9 cellular contexts compared by ENCODE assay signal in genomic region chr22:42531401-42532084, GRCh38. TPM values are rescaled to one million over a fixed set of nuclear protein-coding genes. Genes with fewer than 3 reads are reported as not detected.
A peak's percentile ranks its signal among the peaks of the same experiment; 100 is the strongest.
DNase-seq lines count a peak whose midpoint lies in the region; ATAC-seq, FAIRE-seq and TF ChIP-seq lines count a peak whose summit lies in the region.
"Not testable (repeated sequence)": the region's sequence is repeated elsewhere in the genome, so short reads cannot be mapped to it uniquely, and the experiment has no call there.
"Had no signal": no experiment of that assay in that cellular context is flagged by ENCODE, and none has a peak within 500 bp of the region (broad histone marks: within the 10 kb centered on the region; RNA-seq: fewer than 3 reads in every experiment).

No MANE protein-coding gene starts in this region.

- peaks cover 48% of the 10 kb centered on the region for H3K4me1 Mint-ChIP-seq in activated B cell treated with CpG ODN at 0.5 μM for 24 hours
- H3K4me1 Mint-ChIP-seq in mesothelial cell of epicardium, result peaks cover 49% of the 10 kb centered on the region
- H3K4me1 Mint-ChIP-seq in stimulated activated memory B cell treated with anti-CD40 and anti-IgM and Interleukin-4, amounts not matched to agents 10 μg/mL and 1 μg/mL and 100 μg/mL, for 72 hours, result peaks cover 40% of the 10 kb centered on the region

- ATAC-seq in activated B cell treated with CpG ODN at 0.5 μM for 24 hours (ENCODE audit: low read depth); K562; stimulated activated memory B cell treated with anti-CD40 and anti-IgM and Interleukin-4, amounts not matched to agents 10 μg/mL and 1 μg/mL and 100 μg/mL, for 72 hours: not testable (repeated sequence)

- not testable (repeated sequence) for H3K79me2 ChIP-seq in K562 (ENCODE audit: control insufficient read depth, insufficient read depth, low read length)

- not testable (repeated sequence) for TF ChIP-seq EP300 in K562 (IDR thresholded peaks at IDR 0.05; ENCODE audit: low read length)

- not testable (repeated sequence) for H3K27ac ChIP-seq in K562 (ENCODE audit: extremely low read depth, low read depth, low read length)

- H3K36me3 Mint-ChIP-seq in activated B cell treated with CpG ODN at 0.5 μM for 24 hours (ENCODE audit: low read depth); mesothelial cell of epicardium; stimulated activated memory B cell treated with anti-CD40 and anti-IgM and Interleukin-4, amounts not matched to agents 10 μg/mL and 1 μg/mL and 100 μg/mL, for 72 hours: not testable (repeated sequence)

- H3K9me3 Mint-ChIP-seq in activated B cell treated with CpG ODN at 0.5 μM for 24 hours; mesothelial cell of epicardium; stimulated activated memory B cell treated with anti-CD40 and anti-IgM and Interleukin-4, amounts not matched to agents 10 μg/mL and 1 μg/mL and 100 μg/mL, for 72 hours: not testable (repeated sequence)

- not testable (repeated sequence) for H3K4me3 Mint-ChIP-seq in activated B cell treated with CpG ODN at 0.5 μM for 24 hours; mesothelial cell of epicardium; stimulated activated memory B cell treated with anti-CD40 and anti-IgM and Interleukin-4, amounts not matched to agents 10 μg/mL and 1 μg/mL and 100 μg/mL, for 72 hours

- intact Hi-C loops in activated B cell treated with CpG ODN at 0.5 μM for 24 hours (cut with micrococcal nuclease) (loop anchor here (2.0 to 10.0 kb wide), 3 partner anchors 13 to 556 kb away; partner anchors contain the start of genes RRP7A and TTLL1), K562 (cut with micrococcal nuclease) (loop anchor here (2.0 kb wide), 1 partner anchor 21 kb away; the partner anchor contains the start of gene SERHL2)

- not testable (repeated sequence) for H3K9me1 ChIP-seq in K562 (ENCODE audit: control insufficient read depth, insufficient read depth, low read length)

- peak overlapping the region; percentile 71 for H3K27ac Mint-ChIP-seq in activated B cell treated with CpG ODN at 0.5 μM for 24 hours
- peak overlapping the region; percentile 0 for H3K27ac Mint-ChIP-seq in mesothelial cell of epicardium
- H3K27ac Mint-ChIP-seq in stimulated activated memory B cell treated with anti-CD40 and anti-IgM and Interleukin-4, amounts not matched to agents 10 μg/mL and 1 μg/mL and 100 μg/mL, for 72 hours, result peak overlapping the region; percentile 85

- H2AFZ ChIP-seq in K562 (ENCODE audit: low read depth, low read length), result peak overlapping the region; percentile 70

- H3K9me3 ChIP-seq in K562 (replicated peaks; ENCODE audit: control insufficient read depth, insufficient read depth, low read depth, low read length), result not testable (repeated sequence)

- not testable (repeated sequence) for TF ChIP-seq RAD21 in K562 (CRISPR knock-in tag; conservative IDR thresholded peaks at IDR 0.05 in 1 of 2, IDR thresholded peaks at IDR 0.05 in 1 of 2)

- H4K20me1 ChIP-seq in K562 (replicated peaks; ENCODE audit: control insufficient read depth, insufficient read depth, low read length), result not testable (repeated sequence)

- not testable (repeated sequence) for TF ChIP-seq POLR2A in K562 (conservative IDR thresholded peaks at IDR 0.05)

- not testable (repeated sequence) for TF ChIP-seq CTCF in activated B cell treated with CpG ODN at 0.5 μM for 24 hours (IDR thresholded peaks at IDR 0.05); K562 (IDR thresholded peaks at IDR 0.05 in 2 of 3, conservative IDR thresholded peaks at IDR 0.05 in 1 of 3; ENCODE audit: insufficient read depth in 2 of 3, low read depth in 1 of 3, low read length in 3 of 3); mesothelial cell of epicardium (IDR thresholded peaks at IDR 0.05; ENCODE audit: unreplicated experiment)

- not testable (repeated sequence) for BruUV-seq in K562 (replicated peaks; lab: Mats Ljungman, UMichigan)

- H3K4me3 ChIP-seq in K562, result not testable (repeated sequence)

- POLR2A ChIA-PET in activated B cell treated with CpG ODN at 0.5 μM for 24 hours (lab: Charles Lee), result interaction anchor here (0.6 to 3.2 kb wide), 4 partner anchors 14 to 328 kb away, joined by 3 to 24 read pairs (median 4); no protein-coding TSS in a partner anchor
- POLR2A ChIA-PET in K562 (lab: Yijun Ruan, JAX), result not testable (repeated sequence)

- H3K9ac ChIP-seq in K562 (ENCODE audit: insufficient read depth in 1 of 2, low read depth in 2 of 2, low read length in 2 of 2), result not testable (repeated sequence)

- CTCF ChIA-PET in activated B cell treated with CpG ODN at 0.5 μM for 24 hours (lab: Charles Lee), result interaction anchor here (0.7 to 1.2 kb wide), 2 partner anchors 14 to 21 kb away, joined by 3 read pairs; no protein-coding TSS in a partner anchor
- CTCF ChIA-PET in K562 (lab: Yijun Ruan, JAX; ENCODE audit: low intra/inter-chr PET ratio), result not testable (repeated sequence)

- FAIRE-seq in K562 (lab: Jason Lieb, UNC), result peak; percentile 77

- WGBS in K562 (ENCODE audit: insufficient coverage, low coverage, missing lambda C conversion rate), result 23% methylated on average over 21 of the region's 24 CpGs

- H3K27me3 Mint-ChIP-seq in activated B cell treated with CpG ODN at 0.5 μM for 24 hours; mesothelial cell of epicardium (ENCODE audit: low read depth); stimulated activated memory B cell treated with anti-CD40 and anti-IgM and Interleukin-4, amounts not matched to agents 10 μg/mL and 1 μg/mL and 100 μg/mL, for 72 hours: not testable (repeated sequence)

- not testable (repeated sequence) for H3K27me3 ChIP-seq in K562 (ENCODE audit: control insufficient read depth in 2 of 2, insufficient read depth in 2 of 2, low read length in 2 of 2)

- H3K4me2 ChIP-seq in K562 (ENCODE audit: insufficient read depth, low read length), result peak overlapping the region; percentile 3; the same call in 1 of the 2 replicates

- DNase-seq in ACHN (peak; percentile 33), DMS79 treated with DMSO at 0.1 percent for 48 hours (lab: John Stamatoyannopoulos, UW) (peak; percentile 21), NCI-H226 (peak; percentile 45), K562 (ENCODE audit: extremely low read depth in 1 of 4, low spot score in 3 of 4) (peak in 1 of 4 experiments; percentile 45), kidney glomerular epithelial cell (lab: John Stamatoyannopoulos, UW) (peak; percentile 91)
- not testable (repeated sequence) for DNase-seq in activated B cell treated with CpG ODN at 0.5 μM for 24 hours; mesothelial cell of epicardium (ENCODE audit: low spot score in 2 of 2, unreplicated experiment in 2 of 2)

- in situ Hi-C loops in ACHN (cut with HindIII; ENCODE audit: low pct_ligation_motif_present, low pct_unique_long_range_greater_than_20kb, low sequenced_read_pairs); K562 (cut with MboI): not testable (repeated sequence)

- not testable (repeated sequence) for H3K36me3 ChIP-seq in K562 (ENCODE audit: control insufficient read depth, insufficient read depth, low read length)

- peaks cover 4 to 18% of the 10 kb centered on the region in 2 experiments; a peak in 4 of 5 replicates for H3K4me1 ChIP-seq in K562 (replicated peaks in 1 of 2; ENCODE audit: control insufficient read depth in 2 of 2, insufficient read depth in 2 of 2, low read length in 2 of 2)

RNA-seq across cellular contexts. Expression of gene RRP7A, which starts 11.9 kb away (rescaled TPM):
- total RNA-seq in activated B cell treated with CpG ODN at 0.5 μM for 24 hours, result 129 and 135 TPM in 2 replicates
- total RNA-seq in K562 (2011; cell fraction: chromatin; rRNA removed; ENCODE audit: low replicate concordance), result 17.1 and 44.0 TPM in 2 replicates
- 34.3 and 41.7 TPM in 2 replicates for total RNA-seq in K562 (2011; cell fraction: nucleolus; rRNA removed)
- total RNA-seq in K562 (2011; cell fraction: nucleoplasm; rRNA removed), result 23.6 and 25.4 TPM in 2 replicates
- total RNA-seq in K562 (2014; rRNA removed), result 42.3 and 48.9 TPM in 2 replicates
- total RNA-seq in K562 (2014; rRNA removed; fragmentation: Illumina TruSeq; extraction: Trizol), result 29.7 and 34.6 TPM in 2 replicates
- 39.7 and 40.3 TPM in 2 replicates for total RNA-seq in K562 (2015; rRNA removed; fragmentation: Illumina TruSeq; extraction: Trizol)
- 74.1 and 82.6 TPM in 2 replicates for total RNA-seq in K562 (2021)
- polyA plus RNA-seq in K562 (2011; rRNA removed), result 28.3 and 39.3 TPM in 2 replicates
- polyA plus RNA-seq in K562 (2011; cell fraction: cytosol; rRNA removed), result 23.0 and 37.5 TPM in 2 replicates
- polyA plus RNA-seq in K562 (2011; cell fraction: nucleus; rRNA removed), result 14.2 and 22.3 TPM in 2 replicates
- 23.0 and 42.9 TPM in 2 replicates for polyA plus RNA-seq in K562 (2012)
- 51.9 and 69.1 TPM in 2 replicates for polyA plus RNA-seq in K562 (2014; fragmentation: Illumina TruSeq; extraction: Trizol)
- polyA plus RNA-seq in K562 (2014; fragmentation: Nextera tagmentation; extraction: Ambion mirVana), result 10 to 100 TPM in 1 of 2 experiments, 1 to 10 TPM in 1; 3.4 to 12.9 TPM
- polyA plus RNA-seq in K562 (2014; rRNA removed), result 45.8 and 47.0 TPM in 2 replicates
- polyA minus RNA-seq in K562 (2011; rRNA and poly(A)+ RNA removed), result 13.4 and 13.8 TPM in 2 replicates
- polyA minus RNA-seq in K562 (2011; cell fraction: cytosol; rRNA and poly(A)+ RNA removed), result 8.6 and 16.2 TPM in 2 replicates
- polyA minus RNA-seq in K562 (2011; cell fraction: nucleus; rRNA and poly(A)+ RNA removed), result 12.3 and 13.2 TPM in 2 replicates
- total RNA-seq in mesothelial cell of epicardium, result 52.2 to 59.6 TPM (median 53.2 TPM) in 3 replicates

RNA-seq across cellular contexts. Expression of gene SERHL2, which starts 22.2 kb away (rescaled TPM):
- 0.91 and 1.7 TPM in 2 replicates for total RNA-seq in activated B cell treated with CpG ODN at 0.5 μM for 24 hours
- 26.6 and 59.0 TPM in 2 replicates for total RNA-seq in K562 (2011; cell fraction: chromatin; rRNA removed; ENCODE audit: low replicate concordance)
- 39.4 and 42.1 TPM in 2 replicates for total RNA-seq in K562 (2011; cell fraction: nucleolus; rRNA removed)
- 33.8 and 38.9 TPM in 2 replicates for total RNA-seq in K562 (2011; cell fraction: nucleoplasm; rRNA removed)
- 25.2 and 29.1 TPM in 2 replicates for total RNA-seq in K562 (2014; rRNA removed)
- total RNA-seq in K562 (2014; rRNA removed; fragmentation: Illumina TruSeq; extraction: Trizol), result 20.1 and 22.6 TPM in 2 replicates
- 19.3 and 22.6 TPM in 2 replicates for total RNA-seq in K562 (2015; rRNA removed; fragmentation: Illumina TruSeq; extraction: Trizol)
- total RNA-seq in K562 (2021), result 19.9 and 21.9 TPM in 2 replicates
- polyA plus RNA-seq in K562 (2011; rRNA removed), result 51.9 and 62.6 TPM in 2 replicates
- 35.5 and 56.3 TPM in 2 replicates for polyA plus RNA-seq in K562 (2011; cell fraction: cytosol; rRNA removed)
- 74.9 and 83.4 TPM in 2 replicates for polyA plus RNA-seq in K562 (2011; cell fraction: nucleus; rRNA removed)
- polyA plus RNA-seq in K562 (2012), result 13.3 and 21.9 TPM in 2 replicates
- 32.2 and 35.0 TPM in 2 replicates for polyA plus RNA-seq in K562 (2014; fragmentation: Illumina TruSeq; extraction: Trizol)
- 10 to 100 TPM; 24.6 to 28.3 TPM for polyA plus RNA-seq in K562 (2014; fragmentation: Nextera tagmentation; extraction: Ambion mirVana)
- polyA plus RNA-seq in K562 (2014; rRNA removed), result 33.6 and 33.8 TPM in 2 replicates
- 17.8 and 23.1 TPM in 2 replicates for polyA minus RNA-seq in K562 (2011; rRNA and poly(A)+ RNA removed)
- polyA minus RNA-seq in K562 (2011; cell fraction: cytosol; rRNA and poly(A)+ RNA removed), result 7.9 and 15.3 TPM in 2 replicates
- polyA minus RNA-seq in K562 (2011; cell fraction: nucleus; rRNA and poly(A)+ RNA removed), result 15.2 and 19.3 TPM in 2 replicates
- 2.5 to 3.0 TPM (median 2.6 TPM) in 3 replicates for total RNA-seq in mesothelial cell of epicardium
- total RNA-seq: G401 had no signal

Comparison
In these comparisons a context has a peak if more than half of its experiments do, and no peak if none do; other contexts are left out.
1. H3K27ac Mint-ChIP-seq: peak in every context shown above with its lines; median percentile 85 in stimulated activated memory B cell treated with anti-CD40 and anti-IgM and Interleukin-4, amounts not matched to agents 10 μg/mL and 1 μg/mL and 100 μg/mL, for 72 hours; 71 in activated B cell treated with CpG ODN at 0.5 μM for 24 hours; 0 in mesothelial cell of epicardium.